Comparison of ENCODE assay signal across 11 cellular contexts in genomic region chr1:65527211-65527610, GRCh38.
DNase-seq lines count a peak whose midpoint lies in the region; ATAC-seq, FAIRE-seq and TF ChIP-seq lines count a peak whose summit lies in the region.
"Had no signal": no experiment of that assay in that cellular context is flagged by ENCODE, and none has a peak within 500 bp of the region (broad histone marks: within the 10 kb centered on the region; RNA-seq: fewer than 3 reads in every experiment).

No MANE protein-coding gene starts in this region.

- no peaks in the 10 kb centered on the region for H3K36me3 Mint-ChIP-seq in astrocyte (ENCODE audit: low read depth, unreplicated experiment)
- peaks cover 7% of the 10 kb centered on the region for H3K36me3 Mint-ChIP-seq in stimulated activated memory B cell treated with anti-CD40 and anti-IgM and Interleukin-4, amounts not matched to agents 10 μg/mL and 1 μg/mL and 100 μg/mL, for 72 hours

- H3K27me3 Mint-ChIP-seq in astrocyte (ENCODE audit: low read depth, unreplicated experiment), result peaks cover 32% of the 10 kb centered on the region
- H3K27me3 Mint-ChIP-seq in stimulated activated memory B cell treated with anti-CD40 and anti-IgM and Interleukin-4, amounts not matched to agents 10 μg/mL and 1 μg/mL and 100 μg/mL, for 72 hours, result peaks cover 15% of the 10 kb centered on the region

- H3K4me2 ChIP-seq in astrocyte (ENCODE audit: low read length), result peak overlapping the region; percentile 32

- H3K4me1 ChIP-seq in astrocyte (ENCODE audit: insufficient read depth, low read length) (no peaks in the 10 kb centered on the region), right atrium auricular region (peaks cover 0 to 19% of the 10 kb centered on the region in 2 donors), upper lobe of right lung (peaks cover 9% of the 10 kb centered on the region)

- H3K4me3 Mint-ChIP-seq in astrocyte (ENCODE audit: unreplicated experiment), result no peak overlapping the region
- no peak overlapping the region for H3K4me3 Mint-ChIP-seq in stimulated activated memory B cell treated with anti-CD40 and anti-IgM and Interleukin-4, amounts not matched to agents 10 μg/mL and 1 μg/mL and 100 μg/mL, for 72 hours
- H3K4me3 Mint-ChIP-seq: activated CD8-positive, alpha-beta T cell treated with anti-CD3 and anti-CD28 coated beads for 36 hours had no signal

- H3K27ac ChIP-seq in astrocyte (ENCODE audit: low read depth, low read length) (no peak overlapping the region), right atrium auricular region (peak overlapping the region; percentile 7 to 15), upper lobe of right lung (peak overlapping the region; percentile 68)
- H3K27ac ChIP-seq: cardiac muscle cell had no signal

- no peak for TF ChIP-seq POLR2A in H54 (IDR thresholded peaks at IDR 0.05; ENCODE audit: low read depth, low read length)

- H3K9ac ChIP-seq in astrocyte (ENCODE audit: low read length), result no peak overlapping the region

- no peaks in the 10 kb centered on the region for H4K20me1 ChIP-seq in astrocyte (ENCODE audit: insufficient read depth, low read length)

- no peaks in the 10 kb centered on the region for H3K79me2 ChIP-seq in astrocyte (ENCODE audit: insufficient read depth, low read length)

- peaks cover 1% of the 10 kb centered on the region for H3K4me1 Mint-ChIP-seq in astrocyte (ENCODE audit: low read depth, unreplicated experiment)
- H3K4me1 Mint-ChIP-seq in stimulated activated memory B cell treated with anti-CD40 and anti-IgM and Interleukin-4, amounts not matched to agents 10 μg/mL and 1 μg/mL and 100 μg/mL, for 72 hours, result no peaks in the 10 kb centered on the region

- peaks cover 22% of the 10 kb centered on the region for H3K27me3 ChIP-seq in astrocyte (ENCODE audit: insufficient read depth, low read length)
- H3K27me3 ChIP-seq in right atrium auricular region, result peaks cover 0 to 7% of the 10 kb centered on the region in 2 donors
- H3K27me3 ChIP-seq in upper lobe of right lung, result peaks cover 32% of the 10 kb centered on the region

- H3K9me3 Mint-ChIP-seq in astrocyte (ENCODE audit: unreplicated experiment), result peaks cover 3% of the 10 kb centered on the region
- peaks cover 2% of the 10 kb centered on the region for H3K9me3 Mint-ChIP-seq in stimulated activated memory B cell treated with anti-CD40 and anti-IgM and Interleukin-4, amounts not matched to agents 10 μg/mL and 1 μg/mL and 100 μg/mL, for 72 hours
- H3K9me3 Mint-ChIP-seq: activated CD8-positive, alpha-beta T cell treated with anti-CD3 and anti-CD28 coated beads for 36 hours had no signal

- H3K36me3 ChIP-seq in astrocyte (ENCODE audit: insufficient read depth, low read length) (no peaks in the 10 kb centered on the region), right atrium auricular region (no peaks in the 10 kb centered on the region), upper lobe of right lung (no peaks in the 10 kb centered on the region)
- H3K36me3 ChIP-seq: cardiac muscle cell had no signal

- no peaks in the 10 kb centered on the region for H3K9me3 ChIP-seq in astrocyte (ENCODE audit: insufficient read depth, low read depth, low read length)
- H3K9me3 ChIP-seq in right atrium auricular region, result no peaks in the 10 kb centered on the region
- H3K9me3 ChIP-seq in upper lobe of right lung, result no peaks in the 10 kb centered on the region

- intact Hi-C loops in upper lobe of right lung (cut with DNase I), result no loop called here

- H3K27ac Mint-ChIP-seq in astrocyte (ENCODE audit: unreplicated experiment), result no peak overlapping the region
- no peak overlapping the region for H3K27ac Mint-ChIP-seq in stimulated activated memory B cell treated with anti-CD40 and anti-IgM and Interleukin-4, amounts not matched to agents 10 μg/mL and 1 μg/mL and 100 μg/mL, for 72 hours
- H3K27ac Mint-ChIP-seq: activated CD8-positive, alpha-beta T cell treated with anti-CD3 and anti-CD28 coated beads for 36 hours had no signal

- no peak for TF ChIP-seq CTCF in astrocyte (IDR thresholded peaks at IDR 0.05; ENCODE audit: insufficient read depth, low read depth, low read length)
- no peak for TF ChIP-seq CTCF in right atrium auricular region (IDR thresholded peaks at IDR 0.05)
- no peak for TF ChIP-seq CTCF in upper lobe of right lung (IDR thresholded peaks at IDR 0.05)

- ATAC-seq in upper lobe of right lung (no peak), HG02852 (IDR thresholded peaks at IDR 0.05; ENCODE audit: unreplicated experiment) (no peak)
- ATAC-seq in stimulated activated memory B cell treated with anti-CD40 and anti-IgM and Interleukin-4, amounts not matched to agents 10 μg/mL and 1 μg/mL and 100 μg/mL, for 72 hours, result no peak
- ATAC-seq: activated CD8-positive, alpha-beta T cell treated with anti-CD3 and anti-CD28 coated beads for 36 hours; stimulated activated naive CD8-positive, alpha-beta T cell treated with anti-CD3 and anti-CD28 coated beads, Interleukin-15, Interleukin-2, amounts not matched to agents 100 U/mL and 50 U/mL, for 24 hours had no signal

- FAIRE-seq in H54 (lab: Jason Lieb, UNC), result peak; percentile 66
- FAIRE-seq in astrocyte (lab: Jason Lieb, UNC), result peak; percentile 39

- DNase-seq in H54 (ENCODE audit: insufficient read length, low spot score) (peak; percentile 22), astrocyte (ENCODE audit: low read depth) (peak; percentile 81), right atrium auricular region (ENCODE audit: low spot score) (no peak), upper lobe of right lung (no peak), NCI-H1048 (lab: John Stamatoyannopoulos, UW) (no peak)
- DNase-seq: activated CD8-positive, alpha-beta T cell treated with anti-CD3 and anti-CD28 coated beads for 36 hours; NCI-H2081 treated with DMSO at 0.1 percent for 48 hours; stimulated activated naive CD8-positive, alpha-beta T cell treated with anti-CD3 and anti-CD28 coated beads, Interleukin-15, Interleukin-2, amounts not matched to agents 100 U/mL and 50 U/mL, for 24 hours had no signal

- H3K4me3 ChIP-seq in astrocyte (ENCODE audit: insufficient read depth, low read depth, low read length) (no peak overlapping the region), right atrium auricular region (peak overlapping the region; percentile 7 to 17), upper lobe of right lung (peak overlapping the region; percentile 53)
- H3K4me3 ChIP-seq: cardiac muscle cell had no signal

- no peak overlapping the region for H2AFZ ChIP-seq in astrocyte (ENCODE audit: low read depth, low read length)

Comparison
In these comparisons a context has a peak if more than half of its experiments do, and no peak if none do; other contexts are left out.
1. DNase-seq: peak in H54 (single experiment) and astrocyte (single experiment); none in right atrium auricular region (single experiment), upper lobe of right lung (single experiment) and NCI-H1048 (single experiment).